In the genomic region with DNA sequence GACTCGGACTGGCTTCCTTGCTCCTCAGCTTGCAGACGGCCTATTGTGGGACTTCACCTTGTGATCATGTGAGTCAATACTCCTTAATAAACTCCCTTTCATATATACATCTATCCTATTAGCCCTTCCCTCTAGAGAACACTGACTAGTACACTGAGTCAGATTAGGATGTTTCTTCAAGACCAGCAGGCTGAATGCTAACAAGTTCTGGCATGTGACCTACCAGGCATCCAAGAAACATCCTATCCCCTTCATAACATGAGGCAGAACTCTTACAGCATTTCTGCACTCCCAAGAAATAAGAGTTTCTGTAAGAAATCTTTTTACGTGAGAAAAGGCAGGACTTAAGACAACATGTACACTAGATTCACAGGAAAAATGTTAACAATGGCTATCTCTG, we compare ENCODE assay signal across 19 cellular contexts. TPM values are rescaled to one million over a fixed set of nuclear protein-coding genes. Genes with fewer than 3 reads are reported as not detected.
"Had no signal": no experiment of that assay in that cellular context is flagged by ENCODE, and none has a peak within 500 bp of the region (broad histone marks: within the 10 kb centered on the region; RNA-seq: fewer than 3 reads in every experiment).

No MANE protein-coding gene starts in this region.

- H3K9me3 Mint-ChIP-seq: activated CD8-positive, alpha-beta T cell treated with anti-CD3 and anti-CD28 coated beads for 36 hours; activated naive CD4-positive, alpha-beta T cell treated with anti-CD3 and anti-CD28 coated beads, Interleukin-2, amount 50 U/mL, for 72 hours; neural crest cell; stimulated activated memory B cell treated with anti-CD40 and anti-IgM and Interleukin-4, amounts not matched to agents 10 μg/mL and 1 μg/mL and 100 μg/mL, for 72 hours had no signal

- H3K4me1 ChIP-seq: body of pancreas, heart left ventricle, lower lobe of right lung, tibial artery, uterus had no signal

- H3K4me3 ChIP-seq: body of pancreas, heart left ventricle, lower lobe of right lung, ovary, tibial artery, uterus had no signal

- DNase-seq: activated CD4-positive, alpha-beta T cell treated with anti-CD3 and anti-CD28 coated beads for 48 hours; activated CD8-positive, alpha-beta T cell treated with anti-CD3 and anti-CD28 coated beads for 36 hours; activated effector memory CD4-positive, alpha-beta T cell treated with anti-CD3 and anti-CD28 coated beads, Interleukin-2, amount 50 U/mL, for 16 hours; activated T-cell treated with anti-CD3 and anti-CD28 coated beads, Interleukin-2, amount 50 U/mL, for 48 hours; amygdala; body of pancreas; effector CD8-positive, alpha-beta T cell; heart left ventricle; left colon; lower lobe of right lung; midbrain; T-helper 2 cell; tibial artery; uterus had no signal

- ATAC-seq: activated CD8-positive, alpha-beta T cell treated with anti-CD3 and anti-CD28 coated beads for 36 hours; activated naive CD4-positive, alpha-beta T cell treated with anti-CD3 and anti-CD28 coated beads, Interleukin-2, amount 50 U/mL, for 72 hours; body of pancreas; heart left ventricle; left colon; lower lobe of right lung; stimulated activated memory B cell treated with anti-CD40 and anti-IgM and Interleukin-4, amounts not matched to agents 10 μg/mL and 1 μg/mL and 100 μg/mL, for 72 hours had no signal

- H3K36me3 ChIP-seq: heart left ventricle, lower lobe of right lung, ovary, tibial artery, uterus had no signal

- FAIRE-seq: frontal cortex had no signal

- H3K9me3 ChIP-seq: body of pancreas, heart left ventricle, lower lobe of right lung, ovary, tibial artery, uterus had no signal

- H3K27ac Mint-ChIP-seq: activated CD8-positive, alpha-beta T cell treated with anti-CD3 and anti-CD28 coated beads for 36 hours; activated naive CD4-positive, alpha-beta T cell treated with anti-CD3 and anti-CD28 coated beads, Interleukin-2, amount 50 U/mL, for 72 hours; stimulated activated memory B cell treated with anti-CD40 and anti-IgM and Interleukin-4, amounts not matched to agents 10 μg/mL and 1 μg/mL and 100 μg/mL, for 72 hours had no signal

- H3K36me3 Mint-ChIP-seq: activated naive CD4-positive, alpha-beta T cell treated with anti-CD3 and anti-CD28 coated beads, Interleukin-2, amount 50 U/mL, for 72 hours; stimulated activated memory B cell treated with anti-CD40 and anti-IgM and Interleukin-4, amounts not matched to agents 10 μg/mL and 1 μg/mL and 100 μg/mL, for 72 hours had no signal

- H3K27ac ChIP-seq: body of pancreas, heart left ventricle, lower lobe of right lung, ovary, tibial artery, uterus had no signal

- H3K27me3 ChIP-seq: body of pancreas, heart left ventricle, ovary, tibial artery, uterus had no signal

- H3K27me3 Mint-ChIP-seq: activated CD8-positive, alpha-beta T cell treated with anti-CD3 and anti-CD28 coated beads for 36 hours; stimulated activated memory B cell treated with anti-CD40 and anti-IgM and Interleukin-4, amounts not matched to agents 10 μg/mL and 1 μg/mL and 100 μg/mL, for 72 hours had no signal

- H3K4me3 Mint-ChIP-seq: activated CD8-positive, alpha-beta T cell treated with anti-CD3 and anti-CD28 coated beads for 36 hours; neural crest cell; stimulated activated memory B cell treated with anti-CD40 and anti-IgM and Interleukin-4, amounts not matched to agents 10 μg/mL and 1 μg/mL and 100 μg/mL, for 72 hours had no signal

- H3K4me1 Mint-ChIP-seq: stimulated activated memory B cell treated with anti-CD40 and anti-IgM and Interleukin-4, amounts not matched to agents 10 μg/mL and 1 μg/mL and 100 μg/mL, for 72 hours had no signal

RNA-seq across cellular contexts. Expression of gene CFAP92, which starts 9.3 kb away (rescaled TPM):
- total RNA-seq: body of pancreas had no signal
